ENCODE assay signal across 8 cellular contexts in genomic region chr7:105387621-105388372, GRCh38. TPM values are rescaled to one million over a fixed set of nuclear protein-coding genes. Genes with fewer than 3 reads are reported as not detected.
A peak's percentile ranks its signal among the peaks of the same experiment; 100 is the strongest.
DNase-seq lines count a peak whose midpoint lies in the region; ATAC-seq and TF ChIP-seq lines count a peak whose summit lies in the region.

No MANE protein-coding gene starts in this region.

- H3K9me3 ChIP-seq in mucosa of descending colon, result no peaks in the 10 kb centered on the region

- TF ChIP-seq CTCF in epithelial cell of esophagus (IDR thresholded peaks at IDR 0.05; ENCODE audit: insufficient read depth, low read depth, low read length, missing control alignments), result no peak
- no peak for TF ChIP-seq CTCF in mucosa of descending colon (IDR thresholded peaks at IDR 0.05)

- ATAC-seq in GM18520 (IDR thresholded peaks at IDR 0.05; ENCODE audit: unreplicated experiment) (peak; percentile 32), HG03097 (IDR thresholded peaks at IDR 0.05; ENCODE audit: low FRiP score, unreplicated experiment) (peak; percentile 34), mucosa of descending colon (peak; percentile 64)

- H3K4me3 ChIP-seq in epithelial cell of esophagus (ENCODE audit: low read length) (peak overlapping the region; percentile 59), mucosa of descending colon (peak overlapping the region; percentile 71)

- DNase-seq in AG08395 (ENCODE audit: low spot score) (peak; percentile 60), NCI-H526 (lab: John Stamatoyannopoulos, UW) (peak; percentile 25 to 74), epithelial cell of esophagus (ENCODE audit: low read depth) (peak; percentile 65), mucosa of descending colon (peak; percentile 63 to 76 (median 76))
- peak; percentile 78 for DNase-seq in activated CD8-positive, alpha-beta memory T cell treated with anti-CD3 and anti-CD28 coated beads, Interleukin-2, amount 50 U/mL, for 48 hours
- DNase-seq in stimulated activated CD8-positive, alpha-beta memory T cell treated with anti-CD3 and anti-CD28 coated beads, Interleukin-4, amount 100 ng/mL, for 24 hours (ENCODE audit: low read depth), result peak; percentile 38

- H3K36me3 ChIP-seq in mucosa of descending colon (ENCODE audit: low read depth), result no peaks in the 10 kb centered on the region

- intact Hi-C loops in mucosa of descending colon (cut with DNase I, micrococcal nuclease), result no loop called here

- H3K4me1 ChIP-seq in mucosa of descending colon (ENCODE audit: low read depth), result peaks cover 9% of the 10 kb centered on the region

RNA-seq across cellular contexts. Expression of gene SRPK2, which starts 0.9 kb away (rescaled TPM):
- 10 to 100 TPM; 25.7 to 59.2 (median 31.6) TPM for total RNA-seq in mucosa of descending colon

Comparison
In these comparisons a context has a peak if more than half of its experiments do, and no peak if none do; other contexts are left out.
1. Peak in every context shown above with its lines: DNase-seq, ATAC-seq and H3K4me3 ChIP-seq.